1 cellular context compared by ENCODE assay signal in genomic region chr17:14318109-14318905, GRCh38.
A peak's percentile ranks its signal among the peaks of the same experiment; 100 is the strongest.
TF ChIP-seq lines count a peak whose summit lies in the region.

No MANE protein-coding gene starts in this region.

TF ChIP-seq in HepG2, 621 proteins besides CTCF, POLR2A, EP300 and RAD21:
- TF ChIP-seq ZNF430 (CRISPR knock-in tag; IDR thresholded peaks at IDR 0.05) (no peak), SMYD3 (CRISPR knock-in tag; IDR thresholded peaks at IDR 0.05) (no peak), IRF9 (CRISPR knock-in tag; IDR thresholded peaks at IDR 0.05; ENCODE audit: borderline replicate concordance) (no peak), ZNF687 (CRISPR knock-in tag; IDR thresholded peaks at IDR 0.05) (peak; percentile 53), BRD4 (CRISPR knock-in tag; IDR thresholded peaks at IDR 0.05) (no peak), THAP11 (CRISPR knock-in tag; IDR thresholded peaks at IDR 0.05) (no peak), MBNL3 (CRISPR knock-in tag; conservative IDR thresholded peaks at IDR 0.05) (no peak), AGO2 (optimal IDR thresholded peaks at IDR 0.05; ENCODE audit: low read depth, low read length) (peak; percentile 75), RBM22 (optimal IDR thresholded peaks at IDR 0.05; ENCODE audit: low read length) (peak; percentile 78), ZNF720 (CRISPR knock-in tag; IDR thresholded peaks at IDR 0.05) (no peak), PAWR (CRISPR knock-in tag; IDR thresholded peaks at IDR 0.05; ENCODE audit: borderline replicate concordance) (no peak), ZNF792 (CRISPR knock-in tag; IDR thresholded peaks at IDR 0.05) (no peak), CBX2 (IDR thresholded peaks at IDR 0.05; ENCODE audit: low read depth, low read length) (no peak), CBX2 (CRISPR knock-in tag; IDR thresholded peaks at IDR 0.05; ENCODE audit: low read depth) (no peak)
